24 cellular contexts compared by ENCODE assay signal in genomic region chr15:77312523-77312922, GRCh38.
A peak's percentile ranks its signal among the peaks of the same experiment; 100 is the strongest.
DNase-seq lines count a peak whose midpoint lies in the region; ATAC-seq, FAIRE-seq and TF ChIP-seq lines count a peak whose summit lies in the region.
"Had no signal": no experiment of that assay in that cellular context is flagged by ENCODE, and none has a peak within 500 bp of the region (broad histone marks: within the 10 kb centered on the region; RNA-seq: fewer than 3 reads in every experiment).

No MANE protein-coding gene starts in this region.

- H3K27me3 ChIP-seq in astrocyte (ENCODE audit: insufficient read depth, low read length): no peaks in the 10 kb centered on the region
- H3K27me3 ChIP-seq: ovary, vagina had no signal

- no peaks in the 10 kb centered on the region for H3K36me3 Mint-ChIP-seq in astrocyte (ENCODE audit: low read depth, unreplicated experiment)
- H3K36me3 Mint-ChIP-seq: naive thymus-derived CD8-positive, alpha-beta T cell; T-cell had no signal

- no peak for TF ChIP-seq RAD21 in A549 (conservative IDR thresholded peaks at IDR 0.05 in 1 of 2, IDR thresholded peaks at IDR 0.05 in 1 of 2)

- H3K9me3 Mint-ChIP-seq in astrocyte (ENCODE audit: unreplicated experiment): no peaks in the 10 kb centered on the region
- H3K9me3 Mint-ChIP-seq: memory B cell; naive thymus-derived CD8-positive, alpha-beta T cell; T-cell had no signal

- peaks cover 39% of the 10 kb centered on the region for H3K79me2 ChIP-seq in astrocyte (ENCODE audit: insufficient read depth, low read length)

- H2AFZ ChIP-seq in astrocyte (ENCODE audit: low read depth, low read length): no peak overlapping the region

- no peak overlapping the region for H3K4me3 ChIP-seq in A549
- no peak overlapping the region for H3K4me3 ChIP-seq in astrocyte (ENCODE audit: insufficient read depth, low read depth, low read length)
- no peak overlapping the region for H3K4me3 ChIP-seq in foreskin fibroblast (ENCODE audit: low read depth in 1 of 2, low read length in 2 of 2)
- H3K4me3 ChIP-seq: ovary, vagina had no signal

- 11% methylated on average over 1 of the region's 1 CpG for WGBS in A549 (ENCODE audit: missing lambda C conversion rate)

- TF ChIP-seq CTCF in A549 (IDR thresholded peaks at IDR 0.05) (no peak), astrocyte (IDR thresholded peaks at IDR 0.05; ENCODE audit: insufficient read depth, low read depth, low read length) (no peak), foreskin fibroblast (IDR thresholded peaks at IDR 0.05; ENCODE audit: low read depth, low read length) (no peak)

- H3K4me2 ChIP-seq in A549: 0 out of 3 replicates have a peak overlapping the region, but pooled peaks have one; percentile 0
- H3K4me2 ChIP-seq in astrocyte (ENCODE audit: low read length): no peak overlapping the region

- no peak for TF ChIP-seq POLR2A in A549 (IDR thresholded peaks at IDR 0.05; ENCODE audit: low read length)

- POLR2A ChIA-PET in A549 (lab: Yijun Ruan, JAX): no interaction called here

- peak overlapping the region in 1 of 2 experiments; percentile 15; a peak in 1 of 6 replicates for H3K27ac ChIP-seq in A549
- no peak overlapping the region for H3K27ac ChIP-seq in astrocyte (ENCODE audit: low read depth, low read length)
- H3K27ac ChIP-seq: ovary, vagina had no signal

- peaks cover 42% of the 10 kb centered on the region for H4K20me1 ChIP-seq in astrocyte (ENCODE audit: insufficient read depth, low read length)

- DNase-seq in A549 (ENCODE audit: low read depth in 1 of 2, low spot score in 1 of 2) (peak in 1 of 2 experiments; percentile 7), GM04503 (ENCODE audit: low read depth) (peak; percentile 50), astrocyte (ENCODE audit: low read depth) (no peak), foreskin fibroblast (peak; percentile 51 to 79), NCI-H446 treated with DMSO at 0.1 percent for 48 hours (lab: John Stamatoyannopoulos, UW) (no peak)
- DNase-seq in activated CD4-positive, alpha-beta T cell treated with anti-CD3 and anti-CD28 coated beads, Interleukin-2, amount 50 U/mL, for 4 hours: no peak
- DNase-seq: activated naive CD4-positive, alpha-beta T cell treated with anti-CD3 and anti-CD28 coated beads, Interleukin-2, amount 50 U/mL, for 16 hours; activated T-cell treated with anti-CD3 and anti-CD28 coated beads, Interleukin-2, amount 50 U/mL, for 48 hours; foreskin melanocyte; kidney; naive thymus-derived CD8-positive, alpha-beta T cell; NCI-H1694; NCI-H774; ovary; right cardiac atrium; Right ventricle myocardium superior; substantia nigra; T-cell had no signal

- no peak for TF ChIP-seq EP300 in A549 (IDR thresholded peaks at IDR 0.05)

- ATAC-seq in A549: no peak
- no peak for ATAC-seq in GM18861 (IDR thresholded peaks at IDR 0.05; ENCODE audit: unreplicated experiment)
- no peak for ATAC-seq in GM18858 (IDR thresholded peaks at IDR 0.05; ENCODE audit: unreplicated experiment)
- ATAC-seq: naive thymus-derived CD8-positive, alpha-beta T cell; right cardiac atrium; T-cell had no signal

- H3K27ac Mint-ChIP-seq in astrocyte (ENCODE audit: unreplicated experiment): peak overlapping the region; percentile 22
- H3K27ac Mint-ChIP-seq: memory B cell; naive thymus-derived CD8-positive, alpha-beta T cell; T-cell had no signal

- H3K4me1 ChIP-seq in A549 (peaks cover 26% of the 10 kb centered on the region), astrocyte (ENCODE audit: insufficient read depth, low read length) (no peaks in the 10 kb centered on the region)

- CTCF ChIA-PET in A549 (lab: Yijun Ruan, JAX): no interaction called here

- no peak overlapping the region for H3K4me3 Mint-ChIP-seq in astrocyte (ENCODE audit: unreplicated experiment)
- H3K4me3 Mint-ChIP-seq: memory B cell; naive thymus-derived CD8-positive, alpha-beta T cell; T-cell had no signal

- peaks cover 10% of the 10 kb centered on the region for H3K4me1 Mint-ChIP-seq in astrocyte (ENCODE audit: low read depth, unreplicated experiment)

- no peaks in the 10 kb centered on the region for H3K36me3 ChIP-seq in astrocyte (ENCODE audit: insufficient read depth, low read length)
- H3K36me3 ChIP-seq: ovary, vagina had no signal

- H3K9me3 ChIP-seq in A549 (no peaks in the 10 kb centered on the region), astrocyte (ENCODE audit: insufficient read depth, low read depth, low read length) (no peaks in the 10 kb centered on the region)
- H3K9me3 ChIP-seq: ovary, vagina had no signal

- FAIRE-seq in A549 (lab: Jason Lieb, UNC) (no peak), astrocyte (lab: Jason Lieb, UNC) (no peak)
- FAIRE-seq: A204.1, kidney, TTC549 had no signal

- H3K27me3 Mint-ChIP-seq in astrocyte (ENCODE audit: low read depth, unreplicated experiment): no peaks in the 10 kb centered on the region
- H3K27me3 Mint-ChIP-seq: memory B cell; naive thymus-derived CD8-positive, alpha-beta T cell; T-cell had no signal

- no peak overlapping the region for H3K9ac ChIP-seq in astrocyte (ENCODE audit: low read length)

TF ChIP-seq in A549, 52 proteins besides CTCF, POLR2A, EP300 and RAD21:
- TF ChIP-seq PHF8 (IDR thresholded peaks at IDR 0.05; ENCODE audit: borderline replicate concordance, low read depth): no peak
- TF ChIP-seq NFE2L2 (conservative IDR thresholded peaks at IDR 0.05; ENCODE audit: low read length): no peak
- TF ChIP-seq MYC (IDR thresholded peaks at IDR 0.05; ENCODE audit: borderline replicate concordance, low read length): no peak
- no peak for TF ChIP-seq MAX (IDR thresholded peaks at IDR 0.05)
- TF ChIP-seq HEYL (CRISPR knock-in tag; IDR thresholded peaks at IDR 0.05): no peak
- TF ChIP-seq MAZ (IDR thresholded peaks at IDR 0.05; ENCODE audit: borderline replicate concordance, low read depth, low read length): no peak
- no peak for TF ChIP-seq ATOH8 (CRISPR knock-in tag; IDR thresholded peaks at IDR 0.05; ENCODE audit: low read depth)
- TF ChIP-seq FOSB (CRISPR knock-in tag; IDR thresholded peaks at IDR 0.05): no peak
- no peak for TF ChIP-seq HMGXB4 (CRISPR knock-in tag; IDR thresholded peaks at IDR 0.05; ENCODE audit: borderline replicate concordance)
- no peak for TF ChIP-seq EHF (CRISPR knock-in tag; IDR thresholded peaks at IDR 0.05)
- TF ChIP-seq ZC3H11A (IDR thresholded peaks at IDR 0.05): no peak
- TF ChIP-seq ELK1 (IDR thresholded peaks at IDR 0.05; ENCODE audit: low read depth, low read length): no peak
TF ChIP-seq in A549: peak in this region for 0.

Comparison
In these comparisons a context has a peak if more than half of its experiments do, and no peak if none do; other contexts are left out.
1. DNase-seq: peak in GM04503 (single experiment) and foreskin fibroblast (2 of 2); none in astrocyte (single experiment), NCI-H446 treated with DMSO at 0.1 percent for 48 hours (single experiment) and activated CD4-positive, alpha-beta T cell treated with anti-CD3 and anti-CD28 coated beads, Interleukin-2, amount 50 U/mL, for 4 hours (0 of 2).